Comparison of ENCODE assay signal across 8 cellular contexts in the genomic region with DNA sequence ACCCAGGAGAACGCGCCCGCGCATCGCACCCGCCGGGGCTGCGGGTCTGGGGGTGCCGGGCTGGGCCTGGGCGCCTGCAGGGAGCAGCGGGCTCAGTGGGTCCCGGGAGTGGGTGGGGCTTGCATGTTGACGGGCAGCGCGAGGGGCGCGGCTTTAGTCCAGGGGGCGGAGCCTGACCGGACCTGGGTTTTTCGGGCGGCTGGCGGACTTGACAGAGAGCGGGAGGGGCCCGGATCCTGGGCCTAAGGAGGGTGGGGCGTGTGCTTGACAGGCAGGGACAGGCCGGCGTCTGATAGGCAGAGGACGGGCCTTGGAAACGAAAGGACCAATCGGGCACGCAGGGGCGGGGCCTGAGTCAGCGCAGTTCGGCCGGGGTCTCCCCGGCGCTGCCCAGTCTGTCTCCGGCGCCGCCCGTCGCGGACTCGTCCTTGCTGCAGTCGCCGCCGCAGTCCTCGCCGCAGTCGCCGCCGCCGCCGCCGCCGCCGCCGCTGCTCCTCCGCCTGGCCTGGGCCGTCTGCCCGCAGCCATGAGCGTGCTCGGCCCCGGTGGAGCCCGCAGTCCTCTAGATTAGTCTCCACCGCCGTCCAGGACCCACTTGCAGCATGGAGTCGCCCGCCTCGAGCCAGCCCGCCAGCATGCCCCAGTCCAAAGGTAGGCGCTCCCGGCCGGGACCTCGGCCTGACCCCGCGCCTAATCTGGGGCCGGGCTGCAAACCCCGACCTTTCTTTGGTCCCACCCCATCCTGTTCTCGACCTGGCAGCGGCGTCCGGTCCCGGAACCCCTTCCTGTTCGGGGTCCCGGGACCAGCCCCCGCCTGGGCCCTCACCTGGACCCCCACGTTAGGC. TPM values are rescaled to one million over a fixed set of nuclear protein-coding genes. Genes with fewer than 3 reads are reported as not detected.
DNase-seq lines count a peak whose midpoint lies in the region; ATAC-seq and TF ChIP-seq lines count a peak whose summit lies in the region.

A gene (plus strand): TSS at position 393 of the 845 bp plus-strand sequence. CDS start 210 bp downstream, at position 603.

- H3K27me3 Mint-ChIP-seq in IgD-negative memory B cell = no peaks in the 10 kb centered on the region

- H3K27ac Mint-ChIP-seq in IgD-negative memory B cell = peak within 1 kb of the TSS; percentile 98 to 99 (median 99)

- H3K9me3 Mint-ChIP-seq in IgD-negative memory B cell = no peaks in the 10 kb centered on the region

- H3K4me3 Mint-ChIP-seq in IgD-negative memory B cell = peak within 1 kb of the TSS; percentile 92 to 97 (median 94)

- peaks cover 50% of the 10 kb centered on the region for H3K4me1 ChIP-seq in PC-3 (ENCODE audit: insufficient read depth, low read length)
- H3K4me1 ChIP-seq in mucosa of rectum (ENCODE audit: control insufficient read depth in 2 of 2, insufficient read depth in 2 of 2, low read length in 2 of 2) = peaks cover 39 to 42% of the 10 kb centered on the region in 2 donors

- H3F3A ChIP-seq in PC-3 (ENCODE audit: low read length, unreplicated experiment) = no peaks in the 10 kb centered on the region

- H3K36me3 ChIP-seq in PC-3 (ENCODE audit: low read depth, low read length) (no peaks in the 10 kb centered on the region), mucosa of rectum (ENCODE audit: control insufficient read depth in 2 of 2, insufficient read depth in 2 of 2, low read length in 2 of 2) (no peaks in the 10 kb centered on the region)

- H3K79me2 ChIP-seq in PC-3 (ENCODE audit: low read length) = peaks cover 48% of the 10 kb centered on the region

- no peaks in the 10 kb centered on the region for H3K36me3 Mint-ChIP-seq in IgD-negative memory B cell

- H3K9me2 ChIP-seq in PC-3 (replicated peaks; ENCODE audit: low read length) = no peaks in the 10 kb centered on the region

- H3K4me3 ChIP-seq in PC-3 (ENCODE audit: low read length) = peak within 1 kb of the TSS; percentile 87
- H3K4me3 ChIP-seq in epithelial cell of proximal tubule (ENCODE audit: low read depth, low read length) = peak within 1 kb of the TSS; percentile 98
- peak within 1 kb of the TSS; percentile 87 to 95 for H3K4me3 ChIP-seq in mucosa of rectum (ENCODE audit: low read length in 2 of 2)

- peaks cover 35% of the 10 kb centered on the region for H4K20me1 ChIP-seq in PC-3 (ENCODE audit: low read length)

- BruUV-seq in PC-3 (replicated peaks; lab: Mats Ljungman, UMichigan) = no TSS peak

- H3K27ac ChIP-seq in PC-3 (ENCODE audit: low read length) (peak within 1 kb of the TSS; percentile 96), mucosa of rectum (ENCODE audit: low read depth in 2 of 2, low read length in 2 of 2) (peak within 1 kb of the TSS; percentile 99 to 100)

- TF ChIP-seq CTCF in PC-3 (conservative IDR thresholded peaks at IDR 0.05; ENCODE audit: low read depth, low read length) (no peak), epithelial cell of proximal tubule (conservative IDR thresholded peaks at IDR 0.05; ENCODE audit: low read depth, low read length) (no peak)

- ATAC-seq in GM21529 (IDR thresholded peaks at IDR 0.05; ENCODE audit: unreplicated experiment) = peak; percentile 77
- peak; percentile 62 for ATAC-seq in PC-3

- DNase-seq in DMS 273 treated with DMSO at 0.1 percent for 48 hours (lab: John Stamatoyannopoulos, UW) = peak; percentile 93
- peak; percentile 99 for DNase-seq in PC-3
- DNase-seq in activated T-cell treated with anti-CD3 and anti-CD28 coated beads for 48 hours (ENCODE audit: low read depth) = peak; percentile 96
- peak; percentile 76 for DNase-seq in epithelial cell of proximal tubule (ENCODE audit: low read depth)
- peak; percentile 99 for DNase-seq in stimulated activated CD8-positive, alpha-beta memory T cell treated with anti-CD3 and anti-CD28 coated beads, Interleukin-4, amount 100 ng/mL, for 48 hours

- CTCF ChIA-PET in PC-3 (lab: Charles Lee) = interaction anchor here (0.6 kb wide), 1 partner anchor 173 kb away, joined by 13 read pairs; no protein-coding TSS in a partner anchor

- POLR2A ChIA-PET in PC-3 (lab: Charles Lee; ENCODE audit: unreplicated experiment) = no interaction called here

- H3K27me3 ChIP-seq in PC-3 (ENCODE audit: low read length) (no peaks in the 10 kb centered on the region), mucosa of rectum (ENCODE audit: control insufficient read depth in 2 of 2, insufficient read depth in 2 of 2, low read length in 2 of 2) (no peaks in the 10 kb centered on the region)

- H3K4me1 Mint-ChIP-seq in IgD-negative memory B cell = peaks cover 37 to 54% (median 53%) of the 10 kb centered on the region in 3 donors

- peak within 1 kb of the TSS; percentile 82 for H2AFZ ChIP-seq in PC-3 (ENCODE audit: low read length)

- H3K4me2 ChIP-seq in PC-3 (ENCODE audit: low read length) = peak within 1 kb of the TSS; percentile 92

- H3K9ac ChIP-seq in PC-3 (ENCODE audit: low read length) (peak within 1 kb of the TSS; percentile 89), mucosa of rectum (ENCODE audit: low read depth in 1 of 2, low read length in 2 of 2) (peak within 1 kb of the TSS; percentile 90 to 95)

- H3K9me3 ChIP-seq in PC-3 (ENCODE audit: low read length) = no peaks in the 10 kb centered on the region
- no peaks in the 10 kb centered on the region for H3K9me3 ChIP-seq in mucosa of rectum (ENCODE audit: control insufficient read depth in 2 of 2, low read length in 2 of 2)

- intact Hi-C loops in PC-3 (cut with micrococcal nuclease) = no loop called here

RNA-seq across cellular contexts. Expression of the gene that starts here (rescaled TPM):
- 131 TPM for polyA plus RNA-seq in IgD-negative memory B cell
- 54.0 and 75.2 TPM in 2 replicates for total RNA-seq in PC-3 (2014; rRNA removed)
- 21.8 and 24.7 TPM in 2 replicates for total RNA-seq in epithelial cell of proximal tubule

Comparison
In these comparisons a context has a peak if more than half of its experiments do, and no peak if none do; other contexts are left out.
1. Peak in every context shown above with its lines: DNase-seq, ATAC-seq, H3K4me3 ChIP-seq and H3K27ac ChIP-seq.